1 cellular context compared by ENCODE assay signal in the genomic region with DNA sequence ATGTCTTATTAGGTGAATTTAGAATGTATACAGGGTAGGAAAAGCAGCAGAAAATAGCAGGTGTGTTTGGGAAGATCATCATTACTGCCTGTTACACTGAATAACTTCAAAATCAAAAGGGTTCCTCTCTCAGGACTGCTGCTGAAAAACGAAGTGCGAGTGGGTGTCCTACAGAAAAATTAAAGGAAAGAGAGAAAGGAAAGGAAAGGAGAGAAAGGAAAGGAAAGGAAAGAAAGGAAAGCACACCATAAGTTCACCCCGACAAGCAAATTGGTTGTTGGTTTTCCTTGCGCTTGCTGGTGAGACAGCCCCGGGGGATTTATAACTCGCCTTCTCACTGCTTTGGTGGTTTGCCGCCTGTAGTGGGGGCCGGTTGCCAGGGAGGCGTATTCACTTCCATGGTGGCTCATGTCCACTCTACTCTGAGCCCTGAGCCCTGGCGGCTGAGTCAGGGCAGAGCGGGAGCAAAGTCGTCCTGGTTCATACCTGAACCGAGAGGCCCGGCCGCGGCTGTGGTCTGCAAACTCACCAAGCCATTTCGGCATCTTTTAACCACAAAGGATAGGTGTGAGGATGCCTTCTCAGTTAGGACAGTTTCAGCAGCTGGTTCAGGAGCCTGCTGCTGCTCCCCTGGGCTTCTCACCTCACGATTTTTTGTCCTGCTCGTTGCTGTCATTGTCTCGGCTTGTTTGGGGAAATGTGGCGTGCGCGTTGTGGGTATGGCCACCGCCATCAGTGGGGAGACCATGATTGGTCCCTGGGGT.
TF ChIP-seq lines count a peak whose summit lies in the region.

No MANE protein-coding gene starts in this region.

TF ChIP-seq in GM12878, 131 proteins besides CTCF, POLR2A, EP300 and RAD21 (continued from another document and continues in another):
- TF ChIP-seq, protein P1, sequence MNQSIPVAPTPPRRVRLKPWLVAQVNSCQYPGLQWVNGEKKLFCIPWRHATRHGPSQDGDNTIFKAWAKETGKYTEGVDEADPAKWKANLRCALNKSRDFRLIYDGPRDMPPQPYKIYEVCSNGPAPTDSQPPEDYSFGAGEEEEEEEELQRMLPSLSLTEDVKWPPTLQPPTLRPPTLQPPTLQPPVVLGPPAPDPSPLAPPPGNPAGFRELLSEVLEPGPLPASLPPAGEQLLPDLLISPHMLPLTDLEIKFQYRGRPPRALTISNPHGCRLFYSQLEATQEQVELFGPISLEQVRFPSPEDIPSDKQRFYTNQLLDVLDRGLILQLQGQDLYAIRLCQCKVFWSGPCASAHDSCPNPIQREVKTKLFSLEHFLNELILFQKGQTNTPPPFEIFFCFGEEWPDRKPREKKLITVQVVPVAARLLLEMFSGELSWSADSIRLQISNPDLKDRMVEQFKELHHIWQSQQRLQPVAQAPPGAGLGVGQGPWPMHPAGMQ (IDR thresholded peaks at IDR 0.05; ENCODE audit: borderline replicate concordance) = peak; percentile 28; the same call in 1 of the 2 replicates
- TF ChIP-seq SMC3 (IDR thresholded peaks at IDR 0.05; ENCODE audit: borderline replicate concordance, low read length) = no peak; the same call in 1 of the 2 replicates
- TF ChIP-seq EED (IDR thresholded peaks at IDR 0.05; ENCODE audit: low read depth) = peak; percentile 87
- TF ChIP-seq MEF2B (IDR thresholded peaks at IDR 0.05; ENCODE audit: partially characterized antibody, poor library complexity, severe bottlenecking) = peak; percentile 96
- 0 out of 2 replicates have a peak, but pooled peaks have one; percentile 17 for TF ChIP-seq IRF4 (IDR thresholded peaks at IDR 0.05; ENCODE audit: low read depth, low read length)
- TF ChIP-seq, protein P2, sequence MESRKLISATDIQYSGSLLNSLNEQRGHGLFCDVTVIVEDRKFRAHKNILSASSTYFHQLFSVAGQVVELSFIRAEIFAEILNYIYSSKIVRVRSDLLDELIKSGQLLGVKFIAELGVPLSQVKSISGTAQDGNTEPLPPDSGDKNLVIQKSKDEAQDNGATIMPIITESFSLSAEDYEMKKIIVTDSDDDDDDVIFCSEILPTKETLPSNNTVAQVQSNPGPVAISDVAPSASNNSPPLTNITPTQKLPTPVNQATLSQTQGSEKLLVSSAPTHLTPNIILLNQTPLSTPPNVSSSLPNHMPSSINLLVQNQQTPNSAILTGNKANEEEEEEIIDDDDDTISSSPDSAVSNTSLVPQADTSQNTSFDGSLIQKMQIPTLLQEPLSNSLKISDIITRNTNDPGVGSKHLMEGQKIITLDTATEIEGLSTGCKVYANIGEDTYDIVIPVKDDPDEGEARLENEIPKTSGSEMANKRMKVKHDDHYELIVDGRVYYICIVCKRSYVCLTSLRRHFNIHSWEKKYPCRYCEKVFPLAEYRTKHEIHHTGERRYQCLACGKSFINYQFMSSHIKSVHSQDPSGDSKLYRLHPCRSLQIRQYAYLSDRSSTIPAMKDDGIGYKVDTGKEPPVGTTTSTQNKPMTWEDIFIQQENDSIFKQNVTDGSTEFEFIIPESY (IDR thresholded peaks at IDR 0.05) = no peak
- TF ChIP-seq ZNF274 (IDR thresholded peaks at IDR 0.05; ENCODE audit: insufficient read depth, insufficient read length) = no peak
- TF ChIP-seq YBX1 (IDR thresholded peaks at IDR 0.05) = no peak
- TF ChIP-seq ESRRA (IDR thresholded peaks at IDR 0.05; ENCODE audit: low read length) = no peak
- TF ChIP-seq RAD51 (IDR thresholded peaks at IDR 0.05) = peak; percentile 71
- peak; percentile 86 for TF ChIP-seq TCF12 (IDR thresholded peaks at IDR 0.05; ENCODE audit: low read depth, low read length)
- peak; percentile 75 for TF ChIP-seq NR2F1 (conservative IDR thresholded peaks at IDR 0.05)
- peak; percentile 38; the same call in 1 of the 2 replicates for TF ChIP-seq NFIC (IDR thresholded peaks at IDR 0.05; ENCODE audit: low read depth, low read length)
- TF ChIP-seq BCL11A (IDR thresholded peaks at IDR 0.05; ENCODE audit: low read depth, low read length) = peak; percentile 61; the same call in 1 of the 2 replicates
- TF ChIP-seq, protein P3, sequence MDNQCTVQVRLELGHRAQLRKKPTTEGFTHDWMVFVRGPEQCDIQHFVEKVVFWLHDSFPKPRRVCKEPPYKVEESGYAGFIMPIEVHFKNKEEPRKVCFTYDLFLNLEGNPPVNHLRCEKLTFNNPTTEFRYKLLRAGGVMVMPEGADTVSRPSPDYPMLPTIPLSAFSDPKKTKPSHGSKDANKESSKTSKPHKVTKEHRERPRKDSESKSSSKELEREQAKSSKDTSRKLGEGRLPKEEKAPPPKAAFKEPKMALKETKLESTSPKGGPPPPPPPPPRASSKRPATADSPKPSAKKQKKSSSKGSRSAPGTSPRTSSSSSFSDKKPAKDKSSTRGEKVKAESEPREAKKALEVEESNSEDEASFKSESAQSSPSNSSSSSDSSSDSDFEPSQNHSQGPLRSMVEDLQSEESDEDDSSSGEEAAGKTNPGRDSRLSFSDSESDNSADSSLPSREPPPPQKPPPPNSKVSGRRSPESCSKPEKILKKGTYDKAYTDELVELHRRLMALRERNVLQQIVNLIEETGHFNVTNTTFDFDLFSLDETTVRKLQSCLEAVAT (IDR thresholded peaks at IDR 0.05) = peak; percentile 93
- no peak for TF ChIP-seq CBX3 (IDR thresholded peaks at IDR 0.05; ENCODE audit: borderline replicate concordance, low read depth)
- TF ChIP-seq ATF7 (IDR thresholded peaks at IDR 0.05; ENCODE audit: low read depth) = peak; percentile 61
- peak; percentile 49; the same call in 1 of the 2 replicates for TF ChIP-seq CHD2 (IDR thresholded peaks at IDR 0.05; ENCODE audit: borderline replicate concordance, low read depth, low read length)
- TF ChIP-seq ZNF384 (IDR thresholded peaks at IDR 0.05; ENCODE audit: borderline replicate concordance, low read depth, low read length) = peak; percentile 11; the same call in 1 of the 2 replicates
- no peak for TF ChIP-seq ETV6 (conservative IDR thresholded peaks at IDR 0.05 in 1 of 2, IDR thresholded peaks at IDR 0.05 in 1 of 2; ENCODE audit: borderline replicate concordance in 1 of 2, low read depth in 1 of 2)
- TF ChIP-seq MXI1 (IDR thresholded peaks at IDR 0.05; ENCODE audit: low read depth, low read length) = peak; percentile 82
- peak; percentile 87; the same call in 1 of the 2 replicates for TF ChIP-seq NBN (IDR thresholded peaks at IDR 0.05)
- peak; percentile 90 for TF ChIP-seq MTA2 (IDR thresholded peaks at IDR 0.05; ENCODE audit: low read depth)
- peak; percentile 94 to 95 for TF ChIP-seq IKZF2 (IDR thresholded peaks at IDR 0.05)
- peak; percentile 86 to 92 for TF ChIP-seq BHLHE40 (IDR thresholded peaks at IDR 0.05; ENCODE audit: borderline replicate concordance in 1 of 2, low read depth in 2 of 2, low read length in 1 of 2)
- peak; percentile 58; the same call in 1 of the 2 replicates for TF ChIP-seq TBL1XR1 (IDR thresholded peaks at IDR 0.05; ENCODE audit: low read depth, low read length)
- 0 out of 2 replicates have a peak, but pooled peaks have one; percentile 42 for TF ChIP-seq CHD1 (IDR thresholded peaks at IDR 0.05; ENCODE audit: low read depth, low read length)
- TF ChIP-seq CBFB (IDR thresholded peaks at IDR 0.05; ENCODE audit: low read depth) = peak; percentile 91
- peak; percentile 92 for TF ChIP-seq DPF2 (IDR thresholded peaks at IDR 0.05)
- TF ChIP-seq GATAD2B (conservative IDR thresholded peaks at IDR 0.05; ENCODE audit: low read depth) = peak; percentile 93; the same call in 1 of the 2 replicates
- TF ChIP-seq, protein P4, sequence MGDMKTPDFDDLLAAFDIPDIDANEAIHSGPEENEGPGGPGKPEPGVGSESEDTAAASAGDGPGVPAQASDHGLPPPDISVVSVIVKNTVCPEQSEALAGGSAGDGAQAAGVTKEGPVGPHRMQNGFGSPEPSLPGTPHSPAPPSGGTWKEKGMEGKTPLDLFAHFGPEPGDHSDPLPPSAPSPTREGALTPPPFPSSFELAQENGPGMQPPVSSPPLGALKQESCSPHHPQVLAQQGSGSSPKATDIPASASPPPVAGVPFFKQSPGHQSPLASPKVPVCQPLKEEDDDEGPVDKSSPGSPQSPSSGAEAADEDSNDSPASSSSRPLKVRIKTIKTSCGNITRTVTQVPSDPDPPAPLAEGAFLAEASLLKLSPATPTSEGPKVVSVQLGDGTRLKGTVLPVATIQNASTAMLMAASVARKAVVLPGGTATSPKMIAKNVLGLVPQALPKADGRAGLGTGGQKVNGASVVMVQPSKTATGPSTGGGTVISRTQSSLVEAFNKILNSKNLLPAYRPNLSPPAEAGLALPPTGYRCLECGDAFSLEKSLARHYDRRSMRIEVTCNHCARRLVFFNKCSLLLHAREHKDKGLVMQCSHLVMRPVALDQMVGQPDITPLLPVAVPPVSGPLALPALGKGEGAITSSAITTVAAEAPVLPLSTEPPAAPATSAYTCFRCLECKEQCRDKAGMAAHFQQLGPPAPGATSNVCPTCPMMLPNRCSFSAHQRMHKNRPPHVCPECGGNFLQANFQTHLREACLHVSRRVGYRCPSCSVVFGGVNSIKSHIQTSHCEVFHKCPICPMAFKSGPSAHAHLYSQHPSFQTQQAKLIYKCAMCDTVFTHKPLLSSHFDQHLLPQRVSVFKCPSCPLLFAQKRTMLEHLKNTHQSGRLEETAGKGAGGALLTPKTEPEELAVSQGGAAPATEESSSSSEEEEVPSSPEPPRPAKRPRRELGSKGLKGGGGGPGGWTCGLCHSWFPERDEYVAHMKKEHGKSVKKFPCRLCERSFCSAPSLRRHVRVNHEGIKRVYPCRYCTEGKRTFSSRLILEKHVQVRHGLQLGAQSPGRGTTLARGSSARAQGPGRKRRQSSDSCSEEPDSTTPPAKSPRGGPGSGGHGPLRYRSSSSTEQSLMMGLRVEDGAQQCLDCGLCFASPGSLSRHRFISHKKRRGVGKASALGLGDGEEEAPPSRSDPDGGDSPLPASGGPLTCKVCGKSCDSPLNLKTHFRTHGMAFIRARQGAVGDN (IDR thresholded peaks at IDR 0.05) = peak; percentile 57
- TF ChIP-seq RUNX3 (IDR thresholded peaks at IDR 0.05; ENCODE audit: low read length) = peak; percentile 93
- peak; percentile 7; the same call in 1 of the 2 replicates for TF ChIP-seq HDGF (IDR thresholded peaks at IDR 0.05)
- peak; percentile 76; the same call in 1 of the 2 replicates for TF ChIP-seq PAX5 (IDR thresholded peaks at IDR 0.05; ENCODE audit: borderline replicate concordance, low read depth, low read length)
- TF ChIP-seq RBBP5 (conservative IDR thresholded peaks at IDR 0.05) = no peak
- TF ChIP-seq LARP7 (IDR thresholded peaks at IDR 0.05) = peak; percentile 44; the same call in 1 of the 2 replicates
- TF ChIP-seq IKZF1 (conservative IDR thresholded peaks at IDR 0.05) = peak; percentile 97
- TF ChIP-seq, protein P5, sequence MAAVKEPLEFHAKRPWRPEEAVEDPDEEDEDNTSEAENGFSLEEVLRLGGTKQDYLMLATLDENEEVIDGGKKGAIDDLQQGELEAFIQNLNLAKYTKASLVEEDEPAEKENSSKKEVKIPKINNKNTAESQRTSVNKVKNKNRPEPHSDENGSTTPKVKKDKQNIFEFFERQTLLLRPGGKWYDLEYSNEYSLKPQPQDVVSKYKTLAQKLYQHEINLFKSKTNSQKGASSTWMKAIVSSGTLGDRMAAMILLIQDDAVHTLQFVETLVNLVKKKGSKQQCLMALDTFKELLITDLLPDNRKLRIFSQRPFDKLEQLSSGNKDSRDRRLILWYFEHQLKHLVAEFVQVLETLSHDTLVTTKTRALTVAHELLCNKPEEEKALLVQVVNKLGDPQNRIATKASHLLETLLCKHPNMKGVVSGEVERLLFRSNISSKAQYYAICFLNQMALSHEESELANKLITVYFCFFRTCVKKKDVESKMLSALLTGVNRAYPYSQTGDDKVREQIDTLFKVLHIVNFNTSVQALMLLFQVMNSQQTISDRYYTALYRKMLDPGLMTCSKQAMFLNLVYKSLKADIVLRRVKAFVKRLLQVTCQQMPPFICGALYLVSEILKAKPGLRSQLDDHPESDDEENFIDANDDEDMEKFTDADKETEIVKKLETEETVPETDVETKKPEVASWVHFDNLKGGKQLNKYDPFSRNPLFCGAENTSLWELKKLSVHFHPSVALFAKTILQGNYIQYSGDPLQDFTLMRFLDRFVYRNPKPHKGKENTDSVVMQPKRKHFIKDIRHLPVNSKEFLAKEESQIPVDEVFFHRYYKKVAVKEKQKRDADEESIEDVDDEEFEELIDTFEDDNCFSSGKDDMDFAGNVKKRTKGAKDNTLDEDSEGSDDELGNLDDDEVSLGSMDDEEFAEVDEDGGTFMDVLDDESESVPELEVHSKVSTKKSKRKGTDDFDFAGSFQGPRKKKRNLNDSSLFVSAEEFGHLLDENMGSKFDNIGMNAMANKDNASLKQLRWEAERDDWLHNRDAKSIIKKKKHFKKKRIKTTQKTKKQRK (IDR thresholded peaks at IDR 0.05; ENCODE audit: low read depth, low read length) = no peak
- TF ChIP-seq CEBPB (IDR thresholded peaks at IDR 0.05; ENCODE audit: borderline replicate concordance in 1 of 2, low read depth in 2 of 2, low read length in 2 of 2) = no peak
- peak; percentile 50; the same call in 1 of the 2 replicates for TF ChIP-seq BMI1 (IDR thresholded peaks at IDR 0.05; ENCODE audit: borderline replicate concordance)
- TF ChIP-seq BACH1 (IDR thresholded peaks at IDR 0.05; ENCODE audit: borderline replicate concordance) = peak; percentile 50; the same call in 1 of the 2 replicates
- TF ChIP-seq, protein P6, sequence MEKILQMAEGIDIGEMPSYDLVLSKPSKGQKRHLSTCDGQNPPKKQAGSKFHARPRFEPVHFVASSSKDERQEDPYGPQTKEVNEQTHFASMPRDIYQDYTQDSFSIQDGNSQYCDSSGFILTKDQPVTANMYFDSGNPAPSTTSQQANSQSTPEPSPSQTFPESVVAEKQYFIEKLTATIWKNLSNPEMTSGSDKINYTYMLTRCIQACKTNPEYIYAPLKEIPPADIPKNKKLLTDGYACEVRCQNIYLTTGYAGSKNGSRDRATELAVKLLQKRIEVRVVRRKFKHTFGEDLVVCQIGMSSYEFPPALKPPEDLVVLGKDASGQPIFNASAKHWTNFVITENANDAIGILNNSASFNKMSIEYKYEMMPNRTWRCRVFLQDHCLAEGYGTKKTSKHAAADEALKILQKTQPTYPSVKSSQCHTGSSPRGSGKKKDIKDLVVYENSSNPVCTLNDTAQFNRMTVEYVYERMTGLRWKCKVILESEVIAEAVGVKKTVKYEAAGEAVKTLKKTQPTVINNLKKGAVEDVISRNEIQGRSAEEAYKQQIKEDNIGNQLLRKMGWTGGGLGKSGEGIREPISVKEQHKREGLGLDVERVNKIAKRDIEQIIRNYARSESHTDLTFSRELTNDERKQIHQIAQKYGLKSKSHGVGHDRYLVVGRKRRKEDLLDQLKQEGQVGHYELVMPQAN (conservative IDR thresholded peaks at IDR 0.05) = peak; percentile 63
- 0 out of 2 replicates have a peak, but pooled peaks have one; percentile 5 for TF ChIP-seq MEF2A (IDR thresholded peaks at IDR 0.05; ENCODE audit: insufficient read depth, low read depth, low read length)
- TF ChIP-seq, protein P7, sequence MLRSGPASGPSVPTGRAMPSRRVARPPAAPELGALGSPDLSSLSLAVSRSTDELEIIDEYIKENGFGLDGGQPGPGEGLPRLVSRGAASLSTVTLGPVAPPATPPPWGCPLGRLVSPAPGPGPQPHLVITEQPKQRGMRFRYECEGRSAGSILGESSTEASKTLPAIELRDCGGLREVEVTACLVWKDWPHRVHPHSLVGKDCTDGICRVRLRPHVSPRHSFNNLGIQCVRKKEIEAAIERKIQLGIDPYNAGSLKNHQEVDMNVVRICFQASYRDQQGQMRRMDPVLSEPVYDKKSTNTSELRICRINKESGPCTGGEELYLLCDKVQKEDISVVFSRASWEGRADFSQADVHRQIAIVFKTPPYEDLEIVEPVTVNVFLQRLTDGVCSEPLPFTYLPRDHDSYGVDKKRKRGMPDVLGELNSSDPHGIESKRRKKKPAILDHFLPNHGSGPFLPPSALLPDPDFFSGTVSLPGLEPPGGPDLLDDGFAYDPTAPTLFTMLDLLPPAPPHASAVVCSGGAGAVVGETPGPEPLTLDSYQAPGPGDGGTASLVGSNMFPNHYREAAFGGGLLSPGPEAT (IDR thresholded peaks at IDR 0.05; ENCODE audit: low read depth) = peak; percentile 86
- 0 out of 2 replicates have a peak, but pooled peaks have one; percentile 5 for TF ChIP-seq YY1 (IDR thresholded peaks at IDR 0.05; ENCODE audit: low read depth, low read length)
- 0 out of 3 replicates have a peak, but pooled peaks have one; percentile 30 for TF ChIP-seq POU2F2 (IDR thresholded peaks at IDR 0.05; ENCODE audit: borderline replicate concordance, low read depth, low read length)
